In the genomic region with DNA sequence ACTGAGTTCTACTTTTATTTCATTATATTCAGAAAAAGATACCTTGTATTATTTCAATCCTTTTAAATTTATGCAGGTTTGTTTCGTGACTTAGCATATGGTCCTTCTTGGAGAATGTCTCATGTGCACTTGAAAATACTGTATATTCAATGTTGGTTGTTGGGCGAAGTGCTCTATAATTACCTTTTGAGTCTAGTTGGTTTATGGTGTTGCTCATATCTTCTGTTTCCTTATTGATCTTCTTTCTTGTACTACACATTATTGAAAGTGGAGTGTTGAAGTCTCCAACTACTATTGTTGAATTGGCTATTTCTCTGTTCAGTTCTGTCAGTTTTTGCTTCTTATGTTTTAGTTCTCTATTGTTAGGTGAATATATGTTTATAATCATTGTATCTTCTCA, we compare ENCODE assay signal across 35 cellular contexts.
"Had no signal": no experiment of that assay in that cellular context is flagged by ENCODE, and none has a peak within 500 bp of the region (broad histone marks: within the 10 kb centered on the region; RNA-seq: fewer than 3 reads in every experiment).

No MANE protein-coding gene starts in this region.

- H3K4me1 ChIP-seq: adrenal gland, ascending aorta, body of pancreas, breast epithelium had no signal

- ATAC-seq: activated naive CD4-positive, alpha-beta T cell treated with anti-CD3 and anti-CD28 coated beads, Interleukin-2, amount 50 U/mL, for 72 hours; activated naive CD8-positive, alpha-beta T cell treated with anti-CD3 and anti-CD28 coated beads, Interleukin-2, amount 50 U/mL, for 24 hours; activated T-cell treated with anti-CD3 and anti-CD28 coated beads, Interleukin-2, amount 50 U/mL, for 4 hours; activated T-cell treated with anti-CD3 and anti-CD28 coated beads, Interleukin-2, amount 50 U/mL, for 72 hours; activated T-helper 17 cell treated with anti-CD3 and anti-CD28 coated beads, Interleukin-2, amount 50 U/mL, for 72 hours; body of pancreas had no signal

- FAIRE-seq: astrocyte, bronchial epithelial cell had no signal

- DNase-seq: activated effector memory CD4-positive, alpha-beta T cell treated with anti-CD3 and anti-CD28 coated beads, Interleukin-2, amount 50 U/mL, for 16 hours; activated effector memory CD4-positive, alpha-beta T cell treated with Interleukin-2 at 50 U/mL for 16 hours; activated gamma-delta T cell; activated gamma-delta T cell treated with Interleukin-2 at 50 U/mL for 16 hours; activated naive CD4-positive, alpha-beta T cell; activated naive CD4-positive, alpha-beta T cell treated with anti-CD3 and anti-CD28 coated beads for 36 hours; activated naive CD4-positive, alpha-beta T cell treated with anti-CD3 and anti-CD28 coated beads, Interleukin-2, amount 10 ng/mL, durations not matched to agents 7 days and 5 days; activated naive CD4-positive, alpha-beta T cell treated with anti-CD3 and anti-CD28 coated beads, Interleukin-2, amount 50 U/mL, for 16 hours; activated naive CD4-positive, alpha-beta T cell treated with Interleukin-2 at 50 U/mL for 16 hours; activated naive CD8-positive, alpha-beta T cell treated with anti-CD3 and anti-CD28 coated beads for 36 hours; activated naive CD8-positive, alpha-beta T cell treated with anti-CD3 and anti-CD28 coated beads, Interleukin-2, amount 10 ng/mL, durations not matched to agents 7 days and 5 days; activated naive CD8-positive, alpha-beta T cell treated with anti-CD3 and anti-CD28 coated beads, Interleukin-2, amount 50 U/mL, for 24 hours; activated T-cell treated with anti-CD3 and anti-CD28 coated beads for 4 hours; activated T-cell treated with anti-CD3 and anti-CD28 coated beads, Interleukin-2, amount 50 U/mL, for 1 hour; activated T-cell treated with anti-CD3 and anti-CD28 coated beads, Interleukin-2, amount 50 U/mL, for 24 hours; activated T-cell treated with anti-CD3 and anti-CD28 coated beads, Interleukin-2, amount 50 U/mL, for 4 hours; activated T-cell treated with anti-CD3 and anti-CD28 coated beads, Interleukin-2, amount 50 U/mL, for 48 hours; activated T-cell treated with anti-CD3 and anti-CD28 coated beads, Interleukin-2, amount 50 U/mL, for 72 hours; adrenal gland; amniotic stem cell; amygdala; anterior cingulate cortex; aorta; body of pancreas; brain microvascular endothelial cell; caudate nucleus; central memory CD4-positive, alpha-beta T cell; cerebellar nuclear complex had no signal

- H3K27me3 ChIP-seq: adrenal gland, ascending aorta, body of pancreas, breast epithelium, cardiac muscle cell had no signal

- H3K36me3 ChIP-seq: adrenal gland, ascending aorta, brain microvascular endothelial cell, breast epithelium, cardiac muscle cell had no signal

- H3K4me3 ChIP-seq: adrenal gland, ascending aorta, body of pancreas, breast epithelium, cardiac muscle cell had no signal

- H3K27ac ChIP-seq: adrenal gland, ascending aorta, body of pancreas, brain microvascular endothelial cell, breast epithelium, cardiac muscle cell had no signal
